ENCODE assay signal across 23 cellular contexts in the genomic region with DNA sequence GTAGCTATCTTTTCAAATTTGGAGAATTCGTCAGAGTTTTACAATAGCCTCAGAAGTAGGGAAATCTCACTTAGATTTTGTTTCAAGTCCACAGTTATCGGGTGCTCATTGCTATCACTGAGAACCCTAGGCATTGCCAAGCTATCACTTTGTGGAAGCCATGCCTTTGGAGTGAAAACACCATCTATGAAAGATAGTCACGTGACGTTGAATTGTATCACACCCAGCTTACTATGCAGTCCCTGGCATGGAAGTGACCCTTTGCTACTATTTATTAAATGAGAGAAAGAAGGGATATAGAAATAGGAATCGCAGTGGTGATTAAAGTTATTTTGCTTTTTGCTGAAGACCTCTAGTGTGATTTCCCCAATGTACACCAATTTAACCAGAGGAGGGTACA.
"Had no signal": no experiment of that assay in that cellular context is flagged by ENCODE, and none has a peak within 500 bp of the region (broad histone marks: within the 10 kb centered on the region; RNA-seq: fewer than 3 reads in every experiment).

No MANE protein-coding gene starts in this region.

- H3K27ac Mint-ChIP-seq: activated CD4-positive, alpha-beta memory T cell treated with anti-CD3 and anti-CD28 coated beads, Interleukin-2, amount 10 ng/mL, durations not matched to agents 7 days and 5 days; activated CD4-positive, alpha-beta T cell treated with anti-CD3 and anti-CD28 coated beads, Interleukin-2, amount 10 ng/mL, durations not matched to agents 24 days and 14 days; activated naive CD4-positive, alpha-beta T cell treated with anti-CD3 and anti-CD28 coated beads, Interleukin-2, amount 50 U/mL, for 24 hours; activated naive CD8-positive, alpha-beta T cell treated with anti-CD3 and anti-CD28 coated beads, Interleukin-2, amount 50 U/mL, for 24 hours; activated T-helper 2 cell treated with anti-CD3 and anti-CD28 coated beads, Interferon-gamma antibody, Interleukin-2, Interleukin-4, amounts not matched to agents 10 μg/mL and 5 μg/mL and 100 μg/mL, durations not matched to agents 14 hours and 24 hours and 36 hours; dendritic cell treated with granulocyte-macrophage colony-stimulating factor and Interleukin-4, amounts not matched to agents 40 ng/mL and 50 ng/mL, for 4 days had no signal

- H3K4me1 ChIP-seq: pancreas had no signal

- H3K27me3 Mint-ChIP-seq: activated CD4-positive, alpha-beta memory T cell treated with anti-CD3 and anti-CD28 coated beads, Interleukin-2, amount 10 ng/mL, durations not matched to agents 7 days and 5 days; activated CD4-positive, alpha-beta T cell treated with anti-CD3 and anti-CD28 coated beads, Interleukin-2, amount 10 ng/mL, durations not matched to agents 24 days and 14 days; activated naive CD4-positive, alpha-beta T cell treated with anti-CD3 and anti-CD28 coated beads, Interleukin-2, amount 50 U/mL, for 24 hours; activated naive CD8-positive, alpha-beta T cell treated with anti-CD3 and anti-CD28 coated beads, Interleukin-2, amount 50 U/mL, for 24 hours; central memory CD8-positive, alpha-beta T cell; dendritic cell treated with granulocyte-macrophage colony-stimulating factor and Interleukin-4, amounts not matched to agents 40 ng/mL and 50 ng/mL, for 4 days; naive B cell had no signal

- H3K27me3 ChIP-seq: pancreas, upper lobe of left lung had no signal

- DNase-seq: activated CD4-positive, alpha-beta memory T cell treated with anti-CD3 and anti-CD28 coated beads, Interleukin-2, amount 10 ng/mL, durations not matched to agents 7 days and 5 days; activated CD4-positive, alpha-beta T cell treated with anti-CD3 and anti-CD28 coated beads, Interleukin-2, amount 10 ng/mL, durations not matched to agents 24 days and 14 days; activated CD4-positive, CD25-positive, alpha-beta regulatory T cell treated with anti-CD3 and anti-CD28 coated beads, Interleukin-2, amount 50 U/mL, for 72 hours; activated naive CD8-positive, alpha-beta T cell treated with anti-CD3 and anti-CD28 coated beads, Interleukin-2, amount 50 U/mL, for 24 hours; activated T-cell treated with anti-CD3 and anti-CD28 coated beads, Interleukin-2, amount 50 U/mL, for 48 hours; amygdala; left cardiac atrium; left ventricle myocardium superior; naive B cell; nucleus accumbens; pancreas; retina; stimulated activated naive CD4-positive, alpha-beta T cell treated with Interleukin-2 at 50 U/mL for 16 hours; T-helper 2 cell; upper lobe of left lung had no signal

- H3K4me3 Mint-ChIP-seq: activated CD4-positive, alpha-beta memory T cell treated with anti-CD3 and anti-CD28 coated beads, Interleukin-2, amount 10 ng/mL, durations not matched to agents 7 days and 5 days; activated CD4-positive, alpha-beta T cell treated with anti-CD3 and anti-CD28 coated beads, Interleukin-2, amount 10 ng/mL, durations not matched to agents 24 days and 14 days; activated naive CD4-positive, alpha-beta T cell treated with anti-CD3 and anti-CD28 coated beads, Interleukin-2, amount 50 U/mL, for 24 hours; activated naive CD8-positive, alpha-beta T cell treated with anti-CD3 and anti-CD28 coated beads, Interleukin-2, amount 50 U/mL, for 24 hours; central memory CD8-positive, alpha-beta T cell; dendritic cell treated with granulocyte-macrophage colony-stimulating factor and Interleukin-4, amounts not matched to agents 40 ng/mL and 50 ng/mL, for 4 days; naive B cell; neural crest cell had no signal

- H3K9me3 Mint-ChIP-seq: activated CD4-positive, alpha-beta memory T cell treated with anti-CD3 and anti-CD28 coated beads, Interleukin-2, amount 10 ng/mL, durations not matched to agents 7 days and 5 days; activated CD4-positive, alpha-beta T cell treated with anti-CD3 and anti-CD28 coated beads, Interleukin-2, amount 10 ng/mL, durations not matched to agents 24 days and 14 days; activated naive CD4-positive, alpha-beta T cell treated with anti-CD3 and anti-CD28 coated beads, Interleukin-2, amount 50 U/mL, for 24 hours; activated naive CD8-positive, alpha-beta T cell treated with anti-CD3 and anti-CD28 coated beads, Interleukin-2, amount 50 U/mL, for 24 hours; activated T-helper 2 cell treated with anti-CD3 and anti-CD28 coated beads, Interferon-gamma antibody, Interleukin-2, Interleukin-4, amounts not matched to agents 10 μg/mL and 5 μg/mL and 100 μg/mL, durations not matched to agents 14 hours and 24 hours and 36 hours; central memory CD8-positive, alpha-beta T cell; dendritic cell treated with granulocyte-macrophage colony-stimulating factor and Interleukin-4, amounts not matched to agents 40 ng/mL and 50 ng/mL, for 4 days; naive B cell had no signal

- ATAC-seq: activated naive CD8-positive, alpha-beta T cell treated with anti-CD3 and anti-CD28 coated beads, Interleukin-2, amount 50 U/mL, for 24 hours; left cardiac atrium; left ventricle myocardium superior; pancreas; SK-N-SH treated with all-trans-retinoic acid at 6 μM for 48 hours had no signal

- H3K36me3 ChIP-seq: pancreas, prostate gland had no signal

- H3K4me3 ChIP-seq: pancreas, prostate gland, upper lobe of left lung had no signal

- H3K27ac ChIP-seq: epithelial cell of prostate, pancreas, upper lobe of left lung had no signal

- H3K9me3 ChIP-seq: pancreas, prostate gland, upper lobe of left lung had no signal
